1 cellular context compared by ENCODE assay signal in the genomic region with DNA sequence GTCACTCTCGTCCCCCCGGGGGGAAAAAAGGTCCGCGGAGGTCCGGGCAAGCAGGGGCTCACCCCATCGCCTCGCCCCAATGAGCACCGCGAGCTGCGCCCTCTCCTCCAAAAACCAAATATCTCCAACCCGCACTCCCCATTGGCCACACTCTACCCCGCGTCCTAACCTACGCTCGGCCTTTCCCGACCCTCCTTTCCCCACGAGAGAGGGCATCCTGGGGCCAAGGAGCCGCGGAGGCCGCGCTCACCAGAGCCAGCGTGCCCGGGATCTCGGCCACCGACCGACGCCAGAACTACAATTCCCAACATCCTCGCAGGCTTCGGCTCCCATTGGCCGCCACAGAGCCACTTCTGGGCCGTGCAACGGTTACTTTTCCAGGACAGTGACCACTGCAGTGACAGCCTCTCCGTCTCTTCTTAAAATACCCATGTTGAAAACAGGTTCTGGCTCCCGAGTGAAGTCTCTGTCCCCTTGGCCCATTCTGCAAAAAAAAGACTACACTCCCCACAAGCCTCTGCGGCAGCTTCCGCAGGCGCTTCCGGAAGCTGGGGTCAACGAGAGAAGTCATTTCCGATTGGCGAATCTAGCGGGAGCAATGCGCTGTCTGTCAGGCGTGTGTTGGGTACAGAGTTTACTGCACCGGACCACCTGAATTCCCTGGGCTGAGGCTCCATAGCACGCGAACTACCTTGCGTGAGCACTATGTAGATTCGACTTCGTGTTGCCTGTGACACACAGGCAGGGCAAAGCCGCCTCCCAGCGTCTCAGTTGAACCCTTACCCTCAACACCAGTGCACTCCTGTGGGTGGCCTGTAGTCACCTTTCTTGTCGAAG.
TF ChIP-seq lines count a peak whose summit lies in the region.

A gene (minus strand): TSS at position 285 of the 837 bp plus-strand sequence. CDS start 15,020 bp downstream, outside the sequence.

TF ChIP-seq in HepG2, 621 proteins besides CTCF, POLR2A, EP300 and RAD21 (continued from another document and continues in another):
- TF ChIP-seq, protein P1, sequence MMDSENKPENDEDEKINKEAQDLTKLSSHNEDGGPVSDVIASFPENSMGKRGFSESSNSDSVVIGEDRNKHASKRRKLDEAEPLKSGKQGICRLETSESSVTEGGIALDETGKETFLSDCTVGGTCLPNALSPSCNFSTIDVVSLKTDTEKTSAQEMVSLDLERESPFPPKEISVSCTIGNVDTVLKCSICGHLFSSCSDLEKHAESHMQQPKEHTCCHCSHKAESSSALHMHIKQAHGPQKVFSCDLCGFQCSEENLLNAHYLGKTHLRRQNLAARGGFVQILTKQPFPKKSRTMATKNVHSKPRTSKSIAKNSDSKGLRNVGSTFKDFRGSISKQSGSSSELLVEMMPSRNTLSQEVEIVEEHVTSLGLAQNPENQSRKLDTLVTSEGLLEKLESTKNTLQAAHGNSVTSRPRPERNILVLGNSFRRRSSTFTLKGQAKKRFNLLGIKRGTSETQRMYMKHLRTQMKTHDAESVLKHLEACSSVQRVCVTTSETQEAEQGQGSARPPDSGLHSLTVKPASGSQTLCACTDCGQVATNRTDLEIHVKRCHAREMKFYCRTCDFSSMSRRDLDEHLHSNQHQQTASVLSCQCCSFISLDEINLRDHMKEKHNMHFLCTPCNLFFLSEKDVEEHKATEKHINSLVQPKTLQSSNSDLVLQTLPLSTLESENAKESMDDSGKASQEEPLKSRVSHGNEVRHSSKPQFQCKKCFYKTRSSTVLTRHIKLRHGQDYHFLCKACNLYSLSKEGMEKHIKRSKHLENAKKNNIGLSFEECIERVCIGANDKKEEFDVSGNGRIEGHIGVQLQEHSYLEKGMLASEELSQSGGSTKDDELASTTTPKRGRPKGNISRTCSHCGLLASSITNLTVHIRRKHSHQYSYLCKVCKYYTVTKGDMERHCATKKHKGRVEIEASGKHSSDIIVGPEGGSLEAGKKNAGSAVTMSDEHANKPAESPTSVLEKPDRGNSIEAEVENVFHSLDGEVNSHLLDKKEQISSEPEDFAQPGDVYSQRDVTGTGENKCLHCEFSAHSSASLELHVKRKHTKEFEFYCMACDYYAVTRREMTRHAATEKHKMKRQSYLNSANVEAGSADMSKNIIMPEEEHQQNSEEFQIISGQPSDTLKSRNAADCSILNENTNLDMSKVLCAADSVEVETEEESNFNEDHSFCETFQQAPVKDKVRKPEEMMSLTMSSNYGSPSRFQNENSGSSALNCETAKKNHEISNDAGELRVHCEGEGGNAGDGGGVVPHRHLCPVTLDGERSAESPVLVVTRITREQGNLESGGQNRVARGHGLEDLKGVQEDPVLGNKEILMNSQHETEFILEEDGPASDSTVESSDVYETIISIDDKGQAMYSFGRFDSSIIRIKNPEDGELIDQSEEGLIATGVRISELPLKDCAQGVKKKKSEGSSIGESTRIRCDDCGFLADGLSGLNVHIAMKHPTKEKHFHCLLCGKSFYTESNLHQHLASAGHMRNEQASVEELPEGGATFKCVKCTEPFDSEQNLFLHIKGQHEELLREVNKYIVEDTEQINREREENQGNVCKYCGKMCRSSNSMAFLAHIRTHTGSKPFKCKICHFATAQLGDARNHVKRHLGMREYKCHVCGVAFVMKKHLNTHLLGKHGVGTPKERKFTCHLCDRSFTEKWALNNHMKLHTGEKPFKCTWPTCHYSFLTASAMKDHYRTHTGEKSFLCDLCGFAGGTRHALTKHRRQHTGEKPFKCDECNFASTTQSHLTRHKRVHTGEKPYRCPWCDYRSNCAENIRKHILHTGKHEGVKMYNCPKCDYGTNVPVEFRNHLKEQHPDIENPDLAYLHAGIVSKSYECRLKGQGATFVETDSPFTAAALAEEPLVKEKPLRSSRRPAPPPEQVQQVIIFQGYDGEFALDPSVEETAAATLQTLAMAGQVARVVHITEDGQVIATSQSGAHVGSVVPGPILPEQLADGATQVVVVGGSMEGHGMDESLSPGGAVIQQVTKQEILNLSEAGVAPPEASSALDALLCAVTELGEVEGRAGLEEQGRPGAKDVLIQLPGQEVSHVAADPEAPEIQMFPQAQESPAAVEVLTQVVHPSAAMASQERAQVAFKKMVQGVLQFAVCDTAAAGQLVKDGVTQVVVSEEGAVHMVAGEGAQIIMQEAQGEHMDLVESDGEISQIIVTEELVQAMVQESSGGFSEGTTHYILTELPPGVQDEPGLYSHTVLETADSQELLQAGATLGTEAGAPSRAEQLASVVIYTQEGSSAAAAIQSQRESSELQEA (CRISPR knock-in tag; IDR thresholded peaks at IDR 0.05; ENCODE audit: not compliant biosample characterization), result peak; percentile 95
- no peak for TF ChIP-seq MBD4 (IDR thresholded peaks at IDR 0.05; ENCODE audit: borderline replicate concordance, low read length)
- 0 out of 2 replicates have a peak, but pooled peaks have one; percentile 53 for TF ChIP-seq ESRRA (CRISPR knock-in tag; IDR thresholded peaks at IDR 0.05; ENCODE audit: low read depth)
- no peak for TF ChIP-seq CBX2 (IDR thresholded peaks at IDR 0.05; ENCODE audit: low read depth, low read length)
- TF ChIP-seq CBX2 (CRISPR knock-in tag; IDR thresholded peaks at IDR 0.05; ENCODE audit: low read depth), result peak; percentile 85; the same call in 1 of the 2 replicates
- TF ChIP-seq, protein P2, sequence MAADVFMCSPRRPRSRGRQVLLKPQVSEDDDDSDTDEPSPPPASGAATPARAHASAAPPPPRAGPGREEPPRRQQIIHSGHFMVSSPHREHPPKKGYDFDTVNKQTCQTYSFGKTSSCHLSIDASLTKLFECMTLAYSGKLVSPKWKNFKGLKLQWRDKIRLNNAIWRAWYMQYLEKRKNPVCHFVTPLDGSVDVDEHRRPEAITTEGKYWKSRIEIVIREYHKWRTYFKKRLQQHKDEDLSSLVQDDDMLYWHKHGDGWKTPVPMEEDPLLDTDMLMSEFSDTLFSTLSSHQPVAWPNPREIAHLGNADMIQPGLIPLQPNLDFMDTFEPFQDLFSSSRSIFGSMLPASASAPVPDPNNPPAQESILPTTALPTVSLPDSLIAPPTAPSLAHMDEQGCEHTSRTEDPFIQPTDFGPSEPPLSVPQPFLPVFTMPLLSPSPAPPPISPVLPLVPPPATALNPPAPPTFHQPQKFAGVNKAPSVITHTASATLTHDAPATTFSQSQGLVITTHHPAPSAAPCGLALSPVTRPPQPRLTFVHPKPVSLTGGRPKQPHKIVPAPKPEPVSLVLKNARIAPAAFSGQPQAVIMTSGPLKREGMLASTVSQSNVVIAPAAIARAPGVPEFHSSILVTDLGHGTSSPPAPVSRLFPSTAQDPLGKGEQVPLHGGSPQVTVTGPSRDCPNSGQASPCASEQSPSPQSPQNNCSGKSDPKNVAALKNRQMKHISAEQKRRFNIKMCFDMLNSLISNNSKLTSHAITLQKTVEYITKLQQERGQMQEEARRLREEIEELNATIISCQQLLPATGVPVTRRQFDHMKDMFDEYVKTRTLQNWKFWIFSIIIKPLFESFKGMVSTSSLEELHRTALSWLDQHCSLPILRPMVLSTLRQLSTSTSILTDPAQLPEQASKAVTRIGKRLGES (CRISPR knock-in tag; IDR thresholded peaks at IDR 0.05; ENCODE audit: borderline replicate concordance), result no peak
- TF ChIP-seq ZNF510 (CRISPR knock-in tag; IDR thresholded peaks at IDR 0.05; ENCODE audit: low read depth), result peak; percentile 61; the same call in 1 of the 2 replicates
- TF ChIP-seq KAT8 (CRISPR knock-in tag; IDR thresholded peaks at IDR 0.05), result peak; percentile 97
- TF ChIP-seq NR2F1 (CRISPR knock-in tag; IDR thresholded peaks at IDR 0.05), result 0 out of 4 replicates have a peak, but pooled peaks of 1 of the 2 experiments have one; percentile 7
- TF ChIP-seq, protein P3, sequence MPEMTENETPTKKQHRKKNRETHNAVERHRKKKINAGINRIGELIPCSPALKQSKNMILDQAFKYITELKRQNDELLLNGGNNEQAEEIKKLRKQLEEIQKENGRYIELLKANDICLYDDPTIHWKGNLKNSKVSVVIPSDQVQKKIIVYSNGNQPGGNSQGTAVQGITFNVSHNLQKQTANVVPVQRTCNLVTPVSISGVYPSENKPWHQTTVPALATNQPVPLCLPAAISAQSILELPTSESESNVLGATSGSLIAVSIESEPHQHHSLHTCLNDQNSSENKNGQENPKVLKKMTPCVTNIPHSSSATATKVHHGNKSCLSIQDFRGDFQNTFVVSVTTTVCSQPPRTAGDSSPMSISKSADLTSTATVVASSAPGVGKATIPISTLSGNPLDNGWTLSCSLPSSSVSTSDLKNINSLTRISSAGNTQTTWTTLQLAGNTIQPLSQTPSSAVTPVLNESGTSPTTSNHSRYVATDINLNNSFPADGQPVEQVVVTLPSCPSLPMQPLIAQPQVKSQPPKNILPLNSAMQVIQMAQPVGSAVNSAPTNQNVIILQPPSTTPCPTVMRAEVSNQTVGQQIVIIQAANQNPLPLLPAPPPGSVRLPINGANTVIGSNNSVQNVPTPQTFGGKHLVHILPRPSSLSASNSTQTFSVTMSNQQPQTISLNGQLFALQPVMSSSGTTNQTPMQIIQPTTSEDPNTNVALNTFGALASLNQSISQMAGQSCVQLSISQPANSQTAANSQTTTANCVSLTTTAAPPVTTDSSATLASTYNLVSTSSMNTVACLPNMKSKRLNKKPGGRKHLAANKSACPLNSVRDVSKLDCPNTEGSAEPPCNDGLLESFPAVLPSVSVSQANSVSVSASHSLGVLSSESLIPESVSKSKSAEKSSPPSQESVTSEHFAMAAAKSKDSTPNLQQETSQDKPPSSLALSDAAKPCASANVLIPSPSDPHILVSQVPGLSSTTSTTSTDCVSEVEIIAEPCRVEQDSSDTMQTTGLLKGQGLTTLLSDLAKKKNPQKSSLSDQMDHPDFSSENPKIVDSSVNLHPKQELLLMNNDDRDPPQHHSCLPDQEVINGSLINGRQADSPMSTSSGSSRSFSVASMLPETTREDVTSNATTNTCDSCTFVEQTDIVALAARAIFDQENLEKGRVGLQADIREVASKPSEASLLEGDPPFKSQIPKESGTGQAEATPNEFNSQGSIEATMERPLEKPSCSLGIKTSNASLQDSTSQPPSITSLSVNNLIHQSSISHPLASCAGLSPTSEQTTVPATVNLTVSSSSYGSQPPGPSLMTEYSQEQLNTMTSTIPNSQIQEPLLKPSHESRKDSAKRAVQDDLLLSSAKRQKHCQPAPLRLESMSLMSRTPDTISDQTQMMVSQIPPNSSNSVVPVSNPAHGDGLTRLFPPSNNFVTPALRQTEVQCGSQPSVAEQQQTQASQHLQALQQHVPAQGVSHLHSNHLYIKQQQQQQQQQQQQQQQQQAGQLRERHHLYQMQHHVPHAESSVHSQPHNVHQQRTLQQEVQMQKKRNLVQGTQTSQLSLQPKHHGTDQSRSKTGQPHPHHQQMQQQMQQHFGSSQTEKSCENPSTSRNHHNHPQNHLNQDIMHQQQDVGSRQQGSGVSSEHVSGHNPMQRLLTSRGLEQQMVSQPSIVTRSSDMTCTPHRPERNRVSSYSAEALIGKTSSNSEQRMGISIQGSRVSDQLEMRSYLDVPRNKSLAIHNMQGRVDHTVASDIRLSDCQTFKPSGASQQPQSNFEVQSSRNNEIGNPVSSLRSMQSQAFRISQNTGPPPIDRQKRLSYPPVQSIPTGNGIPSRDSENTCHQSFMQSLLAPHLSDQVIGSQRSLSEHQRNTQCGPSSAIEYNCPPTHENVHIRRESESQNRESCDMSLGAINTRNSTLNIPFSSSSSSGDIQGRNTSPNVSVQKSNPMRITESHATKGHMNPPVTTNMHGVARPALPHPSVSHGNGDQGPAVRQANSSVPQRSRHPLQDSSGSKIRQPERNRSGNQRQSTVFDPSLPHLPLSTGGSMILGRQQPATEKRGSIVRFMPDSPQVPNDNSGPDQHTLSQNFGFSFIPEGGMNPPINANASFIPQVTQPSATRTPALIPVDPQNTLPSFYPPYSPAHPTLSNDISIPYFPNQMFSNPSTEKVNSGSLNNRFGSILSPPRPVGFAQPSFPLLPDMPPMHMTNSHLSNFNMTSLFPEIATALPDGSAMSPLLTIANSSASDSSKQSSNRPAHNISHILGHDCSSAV (CRISPR knock-in tag; IDR thresholded peaks at IDR 0.05; ENCODE audit: borderline replicate concordance), result no peak
- TF ChIP-seq, protein P4, sequence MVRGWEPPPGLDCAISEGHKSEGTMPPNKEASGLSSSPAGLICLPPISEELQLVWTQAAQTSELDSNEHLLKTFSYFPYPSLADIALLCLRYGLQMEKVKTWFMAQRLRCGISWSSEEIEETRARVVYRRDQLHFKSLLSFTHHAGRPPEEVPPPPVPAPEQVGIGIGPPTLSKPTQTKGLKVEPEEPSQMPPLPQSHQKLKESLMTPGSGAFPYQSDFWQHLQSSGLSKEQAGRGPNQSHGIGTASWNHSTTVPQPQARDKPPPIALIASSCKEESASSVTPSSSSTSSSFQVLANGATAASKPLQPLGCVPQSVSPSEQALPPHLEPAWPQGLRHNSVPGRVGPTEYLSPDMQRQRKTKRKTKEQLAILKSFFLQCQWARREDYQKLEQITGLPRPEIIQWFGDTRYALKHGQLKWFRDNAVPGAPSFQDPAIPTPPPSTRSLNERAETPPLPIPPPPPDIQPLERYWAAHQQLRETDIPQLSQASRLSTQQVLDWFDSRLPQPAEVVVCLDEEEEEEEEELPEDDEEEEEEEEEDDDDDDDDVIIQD (CRISPR knock-in tag; IDR thresholded peaks at IDR 0.05; ENCODE audit: low read depth), result no peak
- peak; percentile 67 for TF ChIP-seq ZNF205 (CRISPR knock-in tag; IDR thresholded peaks at IDR 0.05)
- TF ChIP-seq RAD51 (IDR thresholded peaks at IDR 0.05; ENCODE audit: borderline replicate concordance), result no peak
- no peak for TF ChIP-seq NFIC (IDR thresholded peaks at IDR 0.05; ENCODE audit: low read length)
- peak; percentile 100 for TF ChIP-seq NR2C2 (CRISPR knock-in tag; IDR thresholded peaks at IDR 0.05; ENCODE audit: borderline replicate concordance)
- TF ChIP-seq SATB2 (CRISPR knock-in tag; IDR thresholded peaks at IDR 0.05), result peak; percentile 60; the same call in 1 of the 2 replicates
- peak; percentile 64 for TF ChIP-seq MED8 (CRISPR knock-in tag; IDR thresholded peaks at IDR 0.05; ENCODE audit: insufficient replicate concordance)
- TF ChIP-seq PTBP1 (IDR thresholded peaks at IDR 0.05; ENCODE audit: low read depth, low read length, poor library complexity, severe bottlenecking), result no peak
- peak; percentile 6; the same call in 1 of the 2 replicates for TF ChIP-seq GATAD2A (CRISPR knock-in tag; IDR thresholded peaks at IDR 0.05)
- peak; percentile 48; the same call in 1 of the 2 replicates for TF ChIP-seq RFX5 (IDR thresholded peaks at IDR 0.05; ENCODE audit: low read depth, low read length)
- peak; percentile 99 for TF ChIP-seq ZFY (CRISPR knock-in tag; IDR thresholded peaks at IDR 0.05)
- peak; percentile 73; the same call in 1 of the 2 replicates for TF ChIP-seq MIXL1 (CRISPR knock-in tag; IDR thresholded peaks at IDR 0.05)
- no peak for TF ChIP-seq CCDC6 (CRISPR knock-in tag; IDR thresholded peaks at IDR 0.05)
- no peak for TF ChIP-seq FLYWCH1 (CRISPR knock-in tag; IDR thresholded peaks at IDR 0.05)
- TF ChIP-seq, protein P5, sequence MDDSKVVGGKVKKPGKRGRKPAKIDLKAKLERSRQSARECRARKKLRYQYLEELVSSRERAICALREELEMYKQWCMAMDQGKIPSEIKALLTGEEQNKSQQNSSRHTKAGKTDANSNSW (CRISPR knock-in tag; IDR thresholded peaks at IDR 0.05; ENCODE audit: borderline replicate concordance), result no peak; the same call in 1 of the 2 replicates
- peak; percentile 82; the same call in 1 of the 2 replicates for TF ChIP-seq ZBTB38 (CRISPR knock-in tag; IDR thresholded peaks at IDR 0.05)
- peak; percentile 59; the same call in 1 of the 2 replicates for TF ChIP-seq HES4 (CRISPR knock-in tag; IDR thresholded peaks at IDR 0.05; ENCODE audit: borderline replicate concordance)
- peak; percentile 50; the same call in 1 of the 2 replicates for TF ChIP-seq ZNF644 (CRISPR knock-in tag; IDR thresholded peaks at IDR 0.05; ENCODE audit: low read depth)
- TF ChIP-seq ZNF598 (CRISPR knock-in tag; IDR thresholded peaks at IDR 0.05; ENCODE audit: borderline replicate concordance), result peak; percentile 80
- peak; percentile 62; the same call in 1 of the 2 replicates for TF ChIP-seq ZNF547 (CRISPR knock-in tag; IDR thresholded peaks at IDR 0.05)
- peak; percentile 87; the same call in 1 of the 2 replicates for TF ChIP-seq ZSCAN30 (CRISPR knock-in tag; IDR thresholded peaks at IDR 0.05)
- no peak; the same call in 1 of the 2 replicates for TF ChIP-seq ZNF235 (CRISPR knock-in tag; IDR thresholded peaks at IDR 0.05; ENCODE audit: borderline replicate concordance)
- TF ChIP-seq THYN1 (CRISPR knock-in tag; IDR thresholded peaks at IDR 0.05; ENCODE audit: borderline replicate concordance, low read depth), result no peak
- TF ChIP-seq SKI (IDR thresholded peaks at IDR 0.05; ENCODE audit: partially characterized antibody), result no peak
